ENCODE assay signal across 10 cellular contexts in the genomic region with DNA sequence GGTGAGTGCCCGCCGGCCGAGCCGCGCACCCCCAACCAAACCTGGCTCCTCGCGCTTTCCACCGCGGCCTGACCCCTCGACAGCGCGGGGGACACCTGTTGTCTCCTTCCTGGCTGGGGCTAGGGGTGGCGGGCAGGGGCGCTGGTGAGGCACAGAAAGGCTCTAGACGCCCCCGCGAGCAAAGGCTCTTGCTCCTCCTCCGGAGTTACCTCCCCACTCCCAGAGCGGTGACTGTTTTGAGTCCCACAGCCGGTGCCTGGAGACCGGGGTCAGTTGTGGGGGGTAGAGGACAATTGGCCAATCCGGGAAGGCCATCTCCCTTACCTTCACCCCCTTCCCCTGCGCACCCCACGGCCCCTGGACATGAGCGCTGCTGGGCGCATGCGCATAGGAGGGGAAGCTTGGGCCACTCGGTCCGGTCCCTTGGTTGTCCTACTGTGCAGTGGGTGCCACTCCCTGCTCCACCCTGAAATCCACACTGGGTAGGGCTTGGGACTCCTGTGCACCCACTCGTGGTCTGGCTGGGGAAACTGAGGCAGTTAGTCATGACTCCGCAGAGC. TPM values are rescaled to one million over a fixed set of nuclear protein-coding genes. Genes with fewer than 3 reads are reported as not detected.
DNase-seq lines count a peak whose midpoint lies in the region; ATAC-seq, FAIRE-seq and TF ChIP-seq lines count a peak whose summit lies in the region.
"Had no signal": no experiment of that assay in that cellular context is flagged by ENCODE, and none has a peak within 500 bp of the region (broad histone marks: within the 10 kb centered on the region; RNA-seq: fewer than 3 reads in every experiment).

No MANE protein-coding gene starts in this region.

- H3K36me3 ChIP-seq in pancreas, result no peaks in the 10 kb centered on the region
- no peaks in the 10 kb centered on the region for H3K36me3 ChIP-seq in effector memory CD4-positive, alpha-beta T cell (ENCODE audit: control insufficient read depth, insufficient read depth, low read length)
- H3K36me3 ChIP-seq: brain microvascular endothelial cell had no signal

- DNase-seq in COR-L47 (lab: John Stamatoyannopoulos, UW) (peak; percentile 46), NOMO-1 (lab: John Stamatoyannopoulos, UW; ENCODE audit: unreplicated experiment in 2 of 2) (peak; percentile 33 to 72), glomerular visceral epithelial cell (ENCODE audit: extremely low spot score) (peak; percentile 17), pancreas (peak in 1 of 6 donors; percentile 70), GF-D8 (lab: John Stamatoyannopoulos, UW) (no peak)
- no peak for DNase-seq in stimulated activated CD4-positive, alpha-beta T cell treated with anti-CD3 and anti-CD28 coated beads, Interleukin-4, amount 100 ng/mL, for 1 hour
- no peak for DNase-seq in effector memory CD4-positive, alpha-beta T cell
- DNase-seq: brain microvascular endothelial cell; stimulated activated CD4-positive, alpha-beta T cell treated with anti-CD3 and anti-CD28 coated beads, Interleukin-2, amount 100 ng/mL, for 48 hours had no signal

- FAIRE-seq in pancreas (lab: Jason Lieb, UNC), result no peak

- peak overlapping the region; percentile 18 to 52 (median 27) for H3K4me3 ChIP-seq in pancreas
- no peak overlapping the region for H3K4me3 ChIP-seq in effector memory CD4-positive, alpha-beta T cell (ENCODE audit: insufficient read depth, low read depth, low read length, poor library complexity, severe bottlenecking)

- peaks cover 0 to 10% (median 4%) of the 10 kb centered on the region in 3 donors for H3K4me1 ChIP-seq in pancreas
- no peaks in the 10 kb centered on the region for H3K4me1 ChIP-seq in effector memory CD4-positive, alpha-beta T cell (ENCODE audit: control insufficient read depth, insufficient read depth, low read length, poor library complexity, severe bottlenecking)

- no peaks in the 10 kb centered on the region for H3K9me3 ChIP-seq in pancreas
- no peaks in the 10 kb centered on the region for H3K9me3 ChIP-seq in effector memory CD4-positive, alpha-beta T cell (ENCODE audit: control insufficient read depth, low read length)

- no peak overlapping the region for H3K27ac ChIP-seq in pancreas
- H3K27ac ChIP-seq in effector memory CD4-positive, alpha-beta T cell (ENCODE audit: insufficient read depth, low read length, poor library complexity, severe bottlenecking), result no peak overlapping the region
- H3K27ac ChIP-seq: brain microvascular endothelial cell had no signal

- intact Hi-C loops in pancreas (cut with DNase I), result loop anchor here in 1 of 3 donors (10.0 kb wide), 1 partner anchor 930 kb away; no protein-coding TSS in a partner anchor

- no peak for TF ChIP-seq CTCF in pancreas (IDR thresholded peaks at IDR 0.05)

- H3K27me3 ChIP-seq in pancreas, result no peaks in the 10 kb centered on the region
- H3K27me3 ChIP-seq in effector memory CD4-positive, alpha-beta T cell (replicated peaks; ENCODE audit: control insufficient read depth, insufficient read depth, low read length, poor library complexity, severe bottlenecking), result no peaks in the 10 kb centered on the region

- WGBS in pancreas, 2 donors, result 4 to 6% methylated on average over 24 to 31 of the region's 31 CpGs

- ATAC-seq in pancreas, result no peak
- ATAC-seq in HG03095 (IDR thresholded peaks at IDR 0.05; ENCODE audit: unreplicated experiment), result no peak

RNA-seq across cellular contexts. Expression of gene CHST13, which starts 0.6 kb away (rescaled TPM):
- under 1 TPM in 4 of 6 donors, not detected in 2; 0.08 to 0.28 (median 0.20) TPM for total RNA-seq in pancreas
- polyA plus RNA-seq in pancreas, result under 1 TPM; 0.08 to 0.19 TPM

RNA-seq across cellular contexts. Expression of gene UROC1, which starts 6.9 kb away (rescaled TPM):
- total RNA-seq in pancreas, result not detected
- under 1 TPM in 1 of 2 donors, not detected in 1; 0.09 TPM for polyA plus RNA-seq in pancreas

RNA-seq across cellular contexts. Expression of gene C3orf22, which starts 34.2 kb away (rescaled TPM):
- total RNA-seq in pancreas, result not detected
- under 1 TPM in 1 of 2 donors, not detected in 1; 0.09 TPM for polyA plus RNA-seq in pancreas

RNA-seq across cellular contexts. Expression of gene ZXDC, which starts 48.8 kb away (rescaled TPM):
- 10 to 100 TPM; 19.4 to 26.1 (median 21.3) TPM for total RNA-seq in pancreas
- 10 to 100 TPM; 19.9 to 21.7 TPM for polyA plus RNA-seq in pancreas

Comparison
In these comparisons a context has a peak if more than half of its experiments do, and no peak if none do; other contexts are left out.
1. DNase-seq: peak in COR-L47 (single experiment), NOMO-1 (2 of 2) and glomerular visceral epithelial cell (single experiment); none in stimulated activated CD4-positive, alpha-beta T cell treated with anti-CD3 and anti-CD28 coated beads, Interleukin-4, amount 100 ng/mL, for 1 hour (single experiment), effector memory CD4-positive, alpha-beta T cell (0 of 3) and GF-D8 (single experiment).